In genomic region chr19:36772341-36773222, GRCh38 we compare ENCODE assay signal across 8 cellular contexts. TPM values are rescaled to one million over a fixed set of nuclear protein-coding genes. Genes with fewer than 3 reads are reported as not detected.
DNase-seq lines count a peak whose midpoint lies in the region; ATAC-seq and TF ChIP-seq lines count a peak whose summit lies in the region.

Gene ZNF850 (minus strand): TSS chr19:36772807. CDS start chr19:36762606, 10,201 bp downstream.

- ATAC-seq in GM21786 (IDR thresholded peaks at IDR 0.05; ENCODE audit: unreplicated experiment) = peak; percentile 88

- peak within 1 kb of the TSS; percentile 80 for H3K27ac Mint-ChIP-seq in nephron progenitor cell
- peak within 1 kb of the TSS; percentile 92 for H3K27ac Mint-ChIP-seq in stimulated activated naive CD8-positive, alpha-beta T cell treated with anti-CD3 and anti-CD28 coated beads, Interleukin-15, Interleukin-2, amounts not matched to agents 100 ng/mL and 50 ng/mL, for 24 hours

- DNase-seq in DMS79 treated with DMSO at 0.1 percent for 48 hours (lab: John Stamatoyannopoulos, UW) = peak; percentile 96
- DNase-seq in RPMI7951 (ENCODE audit: low read depth) = peak; percentile 96
- peak; percentile 87 for DNase-seq in activated effector memory CD4-positive, alpha-beta T cell treated with Interleukin-2 at 50 U/mL for 16 hours
- DNase-seq in fibroblast of the conjunctiva (ENCODE audit: low read depth) = peak; percentile 87
- peak; percentile 96 for DNase-seq in nephron progenitor cell

- H3K27ac ChIP-seq in KOPT-K1 (ENCODE audit: low read depth, low read length, poor library complexity, severe bottlenecking) = peak within 1 kb of the TSS; percentile 75

- H3K36me3 ChIP-seq in KOPT-K1 (ENCODE audit: insufficient read depth, low read length) = peaks cover 55% of the 10 kb centered on the region

- peaks cover 91% of the 10 kb centered on the region for H3K36me3 Mint-ChIP-seq in nephron progenitor cell (ENCODE audit: low read depth)
- peaks cover 62% of the 10 kb centered on the region for H3K36me3 Mint-ChIP-seq in stimulated activated naive CD8-positive, alpha-beta T cell treated with anti-CD3 and anti-CD28 coated beads, Interleukin-15, Interleukin-2, amounts not matched to agents 100 ng/mL and 50 ng/mL, for 24 hours (ENCODE audit: low read depth)

- H3K9me3 Mint-ChIP-seq in nephron progenitor cell = peaks cover 97% of the 10 kb centered on the region
- H3K9me3 Mint-ChIP-seq in stimulated activated naive CD8-positive, alpha-beta T cell treated with anti-CD3 and anti-CD28 coated beads, Interleukin-15, Interleukin-2, amounts not matched to agents 100 ng/mL and 50 ng/mL, for 24 hours = peaks cover 13% of the 10 kb centered on the region

- no peaks in the 10 kb centered on the region for H3K27me3 Mint-ChIP-seq in nephron progenitor cell (ENCODE audit: low read depth, poor library complexity)
- H3K27me3 Mint-ChIP-seq in stimulated activated naive CD8-positive, alpha-beta T cell treated with anti-CD3 and anti-CD28 coated beads, Interleukin-15, Interleukin-2, amounts not matched to agents 100 ng/mL and 50 ng/mL, for 24 hours = no peaks in the 10 kb centered on the region

- H3K4me1 Mint-ChIP-seq in nephron progenitor cell = peaks cover 24% of the 10 kb centered on the region
- peaks cover 25% of the 10 kb centered on the region for H3K4me1 Mint-ChIP-seq in stimulated activated naive CD8-positive, alpha-beta T cell treated with anti-CD3 and anti-CD28 coated beads, Interleukin-15, Interleukin-2, amounts not matched to agents 100 ng/mL and 50 ng/mL, for 24 hours (ENCODE audit: low read depth)

- H3K4me3 Mint-ChIP-seq in nephron progenitor cell = peak within 1 kb of the TSS; percentile 98
- H3K4me3 Mint-ChIP-seq in stimulated activated naive CD8-positive, alpha-beta T cell treated with anti-CD3 and anti-CD28 coated beads, Interleukin-15, Interleukin-2, amounts not matched to agents 100 ng/mL and 50 ng/mL, for 24 hours = peak within 1 kb of the TSS; percentile 97

- H3K9me3 ChIP-seq in KOPT-K1 (ENCODE audit: insufficient read depth, low read length, poor library complexity, severe bottlenecking) = peaks cover 74% of the 10 kb centered on the region

- TF ChIP-seq CTCF in nephron progenitor cell (IDR thresholded peaks at IDR 0.05) = no peak

RNA-seq across cellular contexts. Expression of gene ZNF850, which starts in this region (rescaled TPM):
- 3.8 and 4.1 TPM in 2 replicates for total RNA-seq in RPMI7951 (2014; rRNA removed; shearing (Covaris generic))

Comparison
In these comparisons a context has a peak if more than half of its experiments do, and no peak if none do; other contexts are left out.
1. Peak in every context shown above with its lines: DNase-seq, ATAC-seq and H3K27ac ChIP-seq.